ENCODE assay signal across 8 cellular contexts in genomic region chr20:22684072-22684762, GRCh38.
DNase-seq lines count a peak whose midpoint lies in the region; ATAC-seq and TF ChIP-seq lines count a peak whose summit lies in the region.

No MANE protein-coding gene starts in this region.

- TF ChIP-seq CTCF in astrocyte of the cerebellum (IDR thresholded peaks at IDR 0.05; ENCODE audit: low read depth, low read length, missing control alignments), result peak; percentile 91
- TF ChIP-seq CTCF in gastrocnemius medialis (IDR thresholded peaks at IDR 0.05 in 4 of 5, conservative IDR thresholded peaks at IDR 0.05 in 1 of 5), result peak; percentile 69 to 83 (median 81)

- intact Hi-C loops in gastrocnemius medialis (cut with DNase I; ENCODE audit: low total_unique reads), result loop anchor here (1.0 kb wide), 2 partner anchors 345 to 350 kb away; no protein-coding TSS in a partner anchor

- TF ChIP-seq POLR2A in gastrocnemius medialis (IDR thresholded peaks at IDR 0.05), result no peak

- H3K27ac ChIP-seq in gastrocnemius medialis, result no peak overlapping the region

- no peaks in the 10 kb centered on the region for H3K36me3 ChIP-seq in gastrocnemius medialis

- in situ Hi-C loops in astrocyte of the cerebellum (cut with HindIII; ENCODE audit: low sequenced_read_pairs), result loop anchor here (5.0 kb wide), 1 partner anchor 337 kb away; no protein-coding TSS in a partner anchor
- in situ Hi-C loops in gastrocnemius medialis (cut with MboI; ENCODE audit: low sequenced_read_pairs in 4 of 4), result loop anchor here in 3 of 4 donors (10.0 to 25.0 kb wide), 4 partner anchors 349 to 753 kb away; partner anchors contain the start of genes SSTR4 (in 3 of the 3), THBD (in 3 of the 3) and CSTL1 (in 1 of the 3)

- H3K27me3 ChIP-seq in gastrocnemius medialis, result no peaks in the 10 kb centered on the region

- no peaks in the 10 kb centered on the region for H3K4me1 ChIP-seq in gastrocnemius medialis

- peak; percentile 61 for DNase-seq in D341Med (ENCODE audit: low spot score)
- peak; percentile 80 for DNase-seq in NCI-H774 (lab: John Stamatoyannopoulos, UW)
- peak; percentile 50 for DNase-seq in astrocyte of the cerebellum (ENCODE audit: low read depth)
- peak; percentile 56 to 78 for DNase-seq in hippocampal formation (lab: John Stamatoyannopoulos, UW)
- DNase-seq in gastrocnemius medialis, result peak in 1 of 2 donors; percentile 42

- ATAC-seq in GM19025 (IDR thresholded peaks at IDR 0.05; ENCODE audit: low read depth, unreplicated experiment) (peak; percentile 50), HG03442 (IDR thresholded peaks at IDR 0.05; ENCODE audit: unreplicated experiment) (peak; percentile 77), gastrocnemius medialis (peak; percentile 80 to 84), HG02610 (IDR thresholded peaks at IDR 0.05; ENCODE audit: unreplicated experiment) (no peak)

- H3K9me3 ChIP-seq in gastrocnemius medialis, result no peaks in the 10 kb centered on the region

- H3K4me3 ChIP-seq in astrocyte of the cerebellum (ENCODE audit: low read depth, low read length), result no peak overlapping the region
- H3K4me3 ChIP-seq in gastrocnemius medialis, result no peak overlapping the region
